In the genomic region with DNA sequence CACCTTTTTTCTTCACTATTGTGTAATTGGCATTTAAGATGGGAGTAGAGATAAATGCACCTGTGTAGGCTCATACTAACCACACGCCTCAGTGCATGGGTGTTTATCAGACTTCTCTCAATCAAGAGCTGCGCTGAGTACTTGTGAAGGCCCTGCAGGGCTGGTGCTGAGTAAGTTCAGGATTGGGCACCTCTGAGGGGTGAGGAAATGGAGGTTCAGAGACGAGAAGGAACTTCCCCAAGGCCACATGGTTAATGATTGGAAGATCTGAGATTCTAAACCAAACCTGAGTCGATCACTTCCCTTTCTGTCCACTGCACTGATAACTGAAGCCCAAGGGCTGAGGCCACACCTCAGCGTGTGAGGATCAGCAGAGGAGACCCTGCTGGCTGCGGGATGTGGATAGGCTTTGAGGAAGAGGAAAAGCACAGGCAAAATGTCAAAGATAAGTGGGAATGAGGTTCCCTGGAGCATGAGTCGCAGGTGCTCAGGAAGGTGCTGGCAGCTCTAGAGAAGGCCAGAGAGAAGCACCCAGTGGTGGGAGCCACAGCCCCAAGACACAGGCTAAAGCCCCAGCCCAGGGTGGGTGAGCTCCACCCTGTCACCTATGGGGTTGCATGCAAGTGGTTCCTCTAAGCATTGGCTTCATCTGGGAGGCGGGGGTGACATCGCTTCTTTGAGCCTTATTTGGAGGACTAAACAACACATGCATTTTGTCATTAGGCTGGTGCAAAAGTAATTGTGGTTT, we compare ENCODE assay signal across 15 cellular contexts. TPM values are rescaled to one million over a fixed set of nuclear protein-coding genes. Genes with fewer than 3 reads are reported as not detected.
DNase-seq lines count a peak whose midpoint lies in the region; ATAC-seq and TF ChIP-seq lines count a peak whose summit lies in the region.
"Had no signal": no experiment of that assay in that cellular context is flagged by ENCODE, and none has a peak within 500 bp of the region (broad histone marks: within the 10 kb centered on the region; RNA-seq: fewer than 3 reads in every experiment).

No MANE protein-coding gene starts in this region.

- H3K36me3 Mint-ChIP-seq in activated naive CD4-positive, alpha-beta T cell treated with anti-CD3 and anti-CD28 coated beads for 36 hours (ENCODE audit: low read depth): no peaks in the 10 kb centered on the region
- no peaks in the 10 kb centered on the region for H3K36me3 Mint-ChIP-seq in progenitor cell of endocrine pancreas (ENCODE audit: insufficient read depth)

- no peaks in the 10 kb centered on the region for H3K9me3 Mint-ChIP-seq in activated naive CD4-positive, alpha-beta T cell treated with anti-CD3 and anti-CD28 coated beads for 36 hours
- no peaks in the 10 kb centered on the region for H3K9me3 Mint-ChIP-seq in progenitor cell of endocrine pancreas (ENCODE audit: low read depth)
- H3K9me3 Mint-ChIP-seq: activated B cell treated with CpG ODN at 0.5 μM for 24 hours; effector memory CD8-positive, alpha-beta T cell had no signal

- peaks cover 3% of the 10 kb centered on the region for H3K27me3 Mint-ChIP-seq in activated naive CD4-positive, alpha-beta T cell treated with anti-CD3 and anti-CD28 coated beads for 36 hours (ENCODE audit: low read depth)
- H3K27me3 Mint-ChIP-seq in progenitor cell of endocrine pancreas: no peaks in the 10 kb centered on the region
- H3K27me3 Mint-ChIP-seq: activated B cell treated with CpG ODN at 0.5 μM for 24 hours had no signal

- no peaks in the 10 kb centered on the region for H4K20me1 ChIP-seq in PC-3 (ENCODE audit: low read length)

- BruUV-seq in PC-3 (replicated peaks; lab: Mats Ljungman, UMichigan): no TSS peak

- peak; percentile 100 for ATAC-seq in GM21619 (IDR thresholded peaks at IDR 0.05; ENCODE audit: unreplicated experiment)
- ATAC-seq in HG03139 (IDR thresholded peaks at IDR 0.05; ENCODE audit: unreplicated experiment): peak; percentile 98
- ATAC-seq in PC-3: no peak
- ATAC-seq: effector memory CD8-positive, alpha-beta T cell; mucosa of descending colon had no signal

- peaks cover 8% of the 10 kb centered on the region for H3K4me1 Mint-ChIP-seq in activated naive CD4-positive, alpha-beta T cell treated with anti-CD3 and anti-CD28 coated beads for 36 hours (ENCODE audit: low read depth)
- H3K4me1 Mint-ChIP-seq in progenitor cell of endocrine pancreas (ENCODE audit: low read depth): peaks cover 2% of the 10 kb centered on the region
- H3K4me1 Mint-ChIP-seq: activated B cell treated with CpG ODN at 0.5 μM for 24 hours had no signal

- peak; percentile 28 for DNase-seq in activated naive CD4-positive, alpha-beta T cell treated with anti-CD3 and anti-CD28 coated beads for 36 hours
- no peak for DNase-seq in activated naive CD4-positive, alpha-beta T cell treated with anti-CD3 and anti-CD28 coated beads, Interleukin-2, amount 50 U/mL, for 16 hours
- DNase-seq in progenitor cell of endocrine pancreas (ENCODE audit: low spot score, unreplicated experiment): no peak
- no peak for DNase-seq in NCI-H510A (lab: John Stamatoyannopoulos, UW)
- DNase-seq in RPMI8226: no peak
- no peak for DNase-seq in PC-3
- DNase-seq: ACHN; activated B cell treated with CpG ODN at 0.5 μM for 24 hours; effector memory CD8-positive, alpha-beta T cell; mucosa of descending colon; NCI-H1436 treated with DMSO at 0.1 percent for 48 hours had no signal

- no peaks in the 10 kb centered on the region for H3K9me2 ChIP-seq in PC-3 (replicated peaks; ENCODE audit: low read length)

- no peaks in the 10 kb centered on the region for H3K36me3 ChIP-seq in PC-3 (ENCODE audit: low read depth, low read length)

- no peaks in the 10 kb centered on the region for H3F3A ChIP-seq in PC-3 (ENCODE audit: low read length, unreplicated experiment)

- no peak overlapping the region for H3K4me3 Mint-ChIP-seq in activated naive CD4-positive, alpha-beta T cell treated with anti-CD3 and anti-CD28 coated beads for 36 hours
- H3K4me3 Mint-ChIP-seq in progenitor cell of endocrine pancreas (ENCODE audit: low read depth): no peak overlapping the region
- H3K4me3 Mint-ChIP-seq: activated B cell treated with CpG ODN at 0.5 μM for 24 hours; effector memory CD8-positive, alpha-beta T cell had no signal

- no peaks in the 10 kb centered on the region for H3K79me2 ChIP-seq in PC-3 (ENCODE audit: low read length)

- no peak for TF ChIP-seq CTCF in progenitor cell of endocrine pancreas (IDR thresholded peaks at IDR 0.05; ENCODE audit: unreplicated experiment)
- no peak for TF ChIP-seq CTCF in PC-3 (conservative IDR thresholded peaks at IDR 0.05; ENCODE audit: low read depth, low read length)

- no peak overlapping the region for H2AFZ ChIP-seq in PC-3 (ENCODE audit: low read length)

- CTCF ChIA-PET in activated naive CD4-positive, alpha-beta T cell treated with anti-CD3 and anti-CD28 coated beads for 36 hours (lab: Charles Lee): no interaction called here
- CTCF ChIA-PET in PC-3 (lab: Charles Lee): no interaction called here

- POLR2A ChIA-PET in PC-3 (lab: Charles Lee; ENCODE audit: unreplicated experiment): no interaction called here

- H3K4me2 ChIP-seq in PC-3 (ENCODE audit: low read length): no peak overlapping the region

- H3K9ac ChIP-seq in PC-3 (ENCODE audit: low read length): no peak overlapping the region

- H3K9me3 ChIP-seq in PC-3 (ENCODE audit: low read length): no peaks in the 10 kb centered on the region
- H3K9me3 ChIP-seq: mucosa of descending colon had no signal

- 0 out of 2 replicates have a peak, but pooled peaks cover 4% of the 10 kb centered on the region for H3K4me1 ChIP-seq in PC-3 (ENCODE audit: insufficient read depth, low read length)

- H3K27ac ChIP-seq in PC-3 (ENCODE audit: low read length): no peak overlapping the region

- no peak overlapping the region for H3K4me3 ChIP-seq in PC-3 (ENCODE audit: low read length)
- H3K4me3 ChIP-seq: mucosa of descending colon had no signal

- H3K27me3 ChIP-seq in PC-3 (ENCODE audit: low read length): no peaks in the 10 kb centered on the region

- H3K27ac Mint-ChIP-seq in activated naive CD4-positive, alpha-beta T cell treated with anti-CD3 and anti-CD28 coated beads for 36 hours: no peak overlapping the region
- peak overlapping the region; percentile 47 for H3K27ac Mint-ChIP-seq in progenitor cell of endocrine pancreas
- H3K27ac Mint-ChIP-seq: activated B cell treated with CpG ODN at 0.5 μM for 24 hours; effector memory CD8-positive, alpha-beta T cell had no signal

- intact Hi-C loops in activated naive CD4-positive, alpha-beta T cell treated with anti-CD3 and anti-CD28 coated beads for 36 hours (cut with micrococcal nuclease): no loop called here
- intact Hi-C loops in PC-3 (cut with micrococcal nuclease): no loop called here

RNA-seq across cellular contexts. Expression of a gene that starts 32.3 kb away (rescaled TPM):
- under 1 TPM; 0.30 to 0.50 TPM for total RNA-seq in activated naive CD4-positive, alpha-beta T cell treated with anti-CD3 and anti-CD28 coated beads for 36 hours
- total RNA-seq in progenitor cell of endocrine pancreas: 1.5 and 3.1 TPM in 2 replicates
- 0.52 and 0.84 TPM in 2 replicates for total RNA-seq in PC-3 (2014; rRNA removed)
- total RNA-seq: activated B cell treated with CpG ODN at 0.5 μM for 24 hours, mucosa of descending colon, RPMI7951, skeletal muscle tissue had no signal
